Comparison of ENCODE assay signal across 25 cellular contexts in genomic region chr18:6751207-6751606, GRCh38. TPM values are rescaled to one million over a fixed set of nuclear protein-coding genes. Genes with fewer than 3 reads are reported as not detected.
DNase-seq lines count a peak whose midpoint lies in the region; ATAC-seq and TF ChIP-seq lines count a peak whose summit lies in the region.
"Had no signal": no experiment of that assay in that cellular context is flagged by ENCODE, and none has a peak within 500 bp of the region (broad histone marks: within the 10 kb centered on the region; RNA-seq: fewer than 3 reads in every experiment).

No MANE protein-coding gene starts in this region.

- H3K9me3 ChIP-seq in breast epithelium (peaks cover 0 to 5% of the 10 kb centered on the region in 2 donors), iPS-18a (ENCODE audit: control insufficient read depth, low read depth, low read length) (no peaks in the 10 kb centered on the region)
- H3K9me3 ChIP-seq: mucosa of descending colon, pancreas, right lobe of liver had no signal

- H3K36me3 Mint-ChIP-seq in MCF 10A (ENCODE audit: insufficient read depth, unreplicated experiment) (no peaks in the 10 kb centered on the region), progenitor cell of endocrine pancreas (ENCODE audit: insufficient read depth) (peaks cover 27% of the 10 kb centered on the region), natural killer cell (no peaks in the 10 kb centered on the region)

- H3K9me3 Mint-ChIP-seq in MCF 10A (ENCODE audit: unreplicated experiment): no peaks in the 10 kb centered on the region
- peaks cover 9% of the 10 kb centered on the region for H3K9me3 Mint-ChIP-seq in progenitor cell of endocrine pancreas (ENCODE audit: low read depth)
- peaks cover 10 to 11% of the 10 kb centered on the region in 2 donors for H3K9me3 Mint-ChIP-seq in natural killer cell

- DNase-seq in breast epithelium (ENCODE audit: low spot score in 2 of 2) (no peak), MCF 10A (ENCODE audit: unreplicated experiment) (no peak), progenitor cell of endocrine pancreas (ENCODE audit: low spot score, unreplicated experiment) (no peak), natural killer cell (no peak)
- no peak for DNase-seq in stimulated activated CD8-positive, alpha-beta memory T cell treated with anti-CD3 and anti-CD28 coated beads, Interleukin-4, amount 100 ng/mL, for 48 hours
- DNase-seq: activated CD4-positive, alpha-beta T cell treated with anti-CD3 and anti-CD28 coated beads, Interleukin-2, amount 50 U/mL, for 1 hour; activated effector memory CD4-positive, alpha-beta T cell treated with anti-CD3 and anti-CD28 coated beads, Interleukin-2, amount 50 U/mL, for 16 hours; DND-41; Kasumi-1; left ventricle myocardium inferior; mucosa of descending colon; NCI-H1092 treated with DMSO at 0.1 percent for 48 hours; NCI-H2029 treated with DMSO at 0.1 percent for 48 hours; NCI-H446 treated with DMSO at 0.1 percent for 48 hours; pancreas; right lobe of liver; stimulated activated CD4-positive, alpha-beta T cell treated with anti-CD3 and anti-CD28 coated beads, Interleukin-1b, Interleukin-23, amount 100 ng/mL, for 48 hours; stimulated activated naive CD4-positive, alpha-beta T cell treated with Interleukin-2 at 50 U/mL for 16 hours; T-helper 17 cell had no signal

- TF ChIP-seq CTCF in breast epithelium (IDR thresholded peaks at IDR 0.05): no peak
- TF ChIP-seq CTCF in MCF 10A (IDR thresholded peaks at IDR 0.05; ENCODE audit: unreplicated experiment): no peak
- TF ChIP-seq CTCF in progenitor cell of endocrine pancreas (IDR thresholded peaks at IDR 0.05; ENCODE audit: unreplicated experiment): no peak
- TF ChIP-seq CTCF in natural killer cell (IDR thresholded peaks at IDR 0.05): no peak

- POLR2A ChIA-PET in MCF 10A (lab: Yijun Ruan, JAX): no interaction called here

- peak overlapping the region; percentile 43 to 50 for H3K27ac ChIP-seq in breast epithelium
- H3K27ac ChIP-seq in iPS-18a (ENCODE audit: low read length): peak overlapping the region; percentile 43
- H3K27ac ChIP-seq: 22Rv1, cardiac muscle cell, left ventricle myocardium inferior, right lobe of liver had no signal

- intact Hi-C loops in breast epithelium (cut with DNase I; ENCODE audit: low total_unique reads): no loop called here
- intact Hi-C loops in MCF 10A (cut with micrococcal nuclease): no loop called here
- intact Hi-C loops in natural killer cell (cut with micrococcal nuclease): no loop called here

- H3K4me1 Mint-ChIP-seq in MCF 10A (ENCODE audit: insufficient read depth, unreplicated experiment): peaks cover 27% of the 10 kb centered on the region
- H3K4me1 Mint-ChIP-seq in progenitor cell of endocrine pancreas (ENCODE audit: low read depth): peaks cover 14% of the 10 kb centered on the region
- H3K4me1 Mint-ChIP-seq in natural killer cell: no peaks in the 10 kb centered on the region
- H3K4me1 Mint-ChIP-seq: T-helper 17 cell had no signal

- H3K36me3 ChIP-seq in breast epithelium (no peaks in the 10 kb centered on the region), iPS-18a (ENCODE audit: control insufficient read depth, low read depth, low read length) (no peaks in the 10 kb centered on the region)
- H3K36me3 ChIP-seq: cardiac muscle cell, left ventricle myocardium inferior, pancreas, right lobe of liver had no signal

- H3K27me3 Mint-ChIP-seq in MCF 10A (ENCODE audit: insufficient read depth, unreplicated experiment): no peaks in the 10 kb centered on the region
- H3K27me3 Mint-ChIP-seq in progenitor cell of endocrine pancreas: no peaks in the 10 kb centered on the region
- no peaks in the 10 kb centered on the region for H3K27me3 Mint-ChIP-seq in natural killer cell (ENCODE audit: low read depth in 2 of 2)
- H3K27me3 Mint-ChIP-seq: T-helper 17 cell had no signal

- no peak for TF ChIP-seq POLR2A in breast epithelium (IDR thresholded peaks at IDR 0.05)

- no peak overlapping the region for H3K4me3 ChIP-seq in breast epithelium
- H3K4me3 ChIP-seq in iPS-18a (ENCODE audit: low read length): no peak overlapping the region
- H3K4me3 ChIP-seq: cardiac muscle cell, left ventricle myocardium inferior, mucosa of descending colon, pancreas, right lobe of liver had no signal

- no peak overlapping the region for H3K4me3 Mint-ChIP-seq in MCF 10A (ENCODE audit: unreplicated experiment)
- no peak overlapping the region for H3K4me3 Mint-ChIP-seq in progenitor cell of endocrine pancreas (ENCODE audit: low read depth)
- no peak overlapping the region for H3K4me3 Mint-ChIP-seq in natural killer cell
- H3K4me3 Mint-ChIP-seq: T-helper 17 cell had no signal

- H3K27ac Mint-ChIP-seq in MCF 10A (ENCODE audit: low read depth, unreplicated experiment): no peak overlapping the region
- peak overlapping the region; percentile 78 for H3K27ac Mint-ChIP-seq in progenitor cell of endocrine pancreas
- H3K27ac Mint-ChIP-seq in natural killer cell: no peak overlapping the region
- H3K27ac Mint-ChIP-seq: T-helper 17 cell had no signal

- H3K4me1 ChIP-seq in breast epithelium (no peaks in the 10 kb centered on the region), iPS-18a (ENCODE audit: control insufficient read depth, low read depth, low read length) (peaks cover 41% of the 10 kb centered on the region)
- H3K4me1 ChIP-seq: right lobe of liver had no signal

- BruUV-seq in MCF 10A (replicated peaks; lab: Mats Ljungman, UMichigan): no TSS peak

- ATAC-seq in GM21423 (IDR thresholded peaks at IDR 0.05; ENCODE audit: unreplicated experiment) (no peak), HG02938 (IDR thresholded peaks at IDR 0.05; ENCODE audit: unreplicated experiment) (no peak), natural killer cell (no peak)
- ATAC-seq: mucosa of descending colon, right lobe of liver, T-helper 17 cell had no signal

- CTCF ChIA-PET in MCF 10A (lab: Yijun Ruan, JAX): no interaction called here

- H3K27me3 ChIP-seq in breast epithelium (no peaks in the 10 kb centered on the region), iPS-18a (ENCODE audit: control insufficient read depth, insufficient read depth, low read length) (no peaks in the 10 kb centered on the region)
- H3K27me3 ChIP-seq: cardiac muscle cell, pancreas, right lobe of liver had no signal

- peak overlapping the region; percentile 62 for H3K9ac ChIP-seq in iPS-18a (ENCODE audit: low read length)

RNA-seq across cellular contexts. Expression of gene ARHGAP28, which starts 21.7 kb away (rescaled TPM):
- total RNA-seq in breast epithelium (10 to 100 TPM in 2 of 3 donors, 1 to 10 TPM in 1; 7.3 to 13.0 (median 10.8) TPM), MCF 10A (2022) (1.9 and 3.0 TPM in 2 replicates), progenitor cell of endocrine pancreas (109 and 117 TPM in 2 replicates), natural killer cell (not detected)
- total RNA-seq: HT-29, T-helper 17 cell had no signal
